11 cellular contexts compared by ENCODE assay signal in genomic region chr1:92949937-92950817, GRCh38. TPM values are rescaled to one million over a fixed set of nuclear protein-coding genes. Genes with fewer than 3 reads are reported as not detected.
DNase-seq lines count a peak whose midpoint lies in the region; ATAC-seq, FAIRE-seq and TF ChIP-seq lines count a peak whose summit lies in the region.
"Had no signal": no experiment of that assay in that cellular context is flagged by ENCODE, and none has a peak within 500 bp of the region (broad histone marks: within the 10 kb centered on the region; RNA-seq: fewer than 3 reads in every experiment).

No MANE protein-coding gene starts in this region.

- ATAC-seq in HG02884 (IDR thresholded peaks at IDR 0.05; ENCODE audit: unreplicated experiment): no peak

- H3K27ac ChIP-seq in mammary epithelial cell (ENCODE audit: insufficient read depth, low read depth, low read length): peak overlapping the region; percentile 62
- H3K27ac ChIP-seq in neural progenitor cell: no peak overlapping the region
- no peak overlapping the region for H3K27ac ChIP-seq in CD4-positive, alpha-beta memory T cell (ENCODE audit: low read depth, low read length)
- H3K27ac ChIP-seq: neutrophil had no signal

- H3K27me3 ChIP-seq in mammary epithelial cell (ENCODE audit: insufficient read depth, low read length): no peaks in the 10 kb centered on the region
- no peaks in the 10 kb centered on the region for H3K27me3 ChIP-seq in neural progenitor cell
- no peaks in the 10 kb centered on the region for H3K27me3 ChIP-seq in CD4-positive, alpha-beta memory T cell (ENCODE audit: insufficient read depth, low read length)
- H3K27me3 ChIP-seq: neutrophil had no signal

- H3K4me1 Mint-ChIP-seq in neural progenitor cell: no peaks in the 10 kb centered on the region
- H3K4me1 Mint-ChIP-seq in CD14-positive monocyte: peaks cover 28% of the 10 kb centered on the region
- H3K4me1 Mint-ChIP-seq in CD4-positive, alpha-beta memory T cell: peaks cover 24 to 44% (median 31%) of the 10 kb centered on the region in 4 donors

- in situ Hi-C loops in mammary epithelial cell (cut with MboI; ENCODE audit: low sequenced_read_pairs in 2 of 2) (no loop called here), G401 (cut with HindIII; ENCODE audit: low sequenced_read_pairs) (no loop called here)

- H3K4me2 ChIP-seq in mammary epithelial cell (ENCODE audit: insufficient read depth, low read depth, low read length) (peak overlapping the region; percentile 33), neural progenitor cell (peak overlapping the region; percentile 1)

- DNase-seq in GM12891 (ENCODE audit: insufficient read length, low spot score) (no peak), HT1080 (ENCODE audit: low read depth) (peak; percentile 69), mammary epithelial cell (peak; percentile 73), neural progenitor cell (ENCODE audit: low spot score) (peak; percentile 31), G401 (ENCODE audit: low spot score) (no peak), CD14-positive monocyte (ENCODE audit: low spot score) (no peak)
- no peak for DNase-seq in CD4-positive, alpha-beta memory T cell
- DNase-seq: cortex of kidney, T-helper 9 cell had no signal

- FAIRE-seq in GM12891 (lab: Jason Lieb, UNC): peak; percentile 82

- no peak overlapping the region for H3K4me3 ChIP-seq in mammary epithelial cell (replicated peaks in 1 of 3; ENCODE audit: insufficient read depth in 1 of 3, low read depth in 2 of 3, low read length in 3 of 3)
- H3K4me3 ChIP-seq in neural progenitor cell: no peak overlapping the region
- H3K4me3 ChIP-seq in CD4-positive, alpha-beta memory T cell (ENCODE audit: low read length in 2 of 2): no peak overlapping the region

- H3K36me3 Mint-ChIP-seq in neural progenitor cell (no peaks in the 10 kb centered on the region), CD14-positive monocyte (no peaks in the 10 kb centered on the region)
- peaks cover 2 to 7% of the 10 kb centered on the region in 2 donors for H3K36me3 Mint-ChIP-seq in CD4-positive, alpha-beta memory T cell

- WGBS in mammary epithelial cell (ENCODE audit: low coverage, missing lambda C conversion rate): 56% methylated on average over 7 of the region's 7 CpGs

- no TSS peak for BruUV-seq in mammary epithelial cell (replicated peaks; lab: Mats Ljungman, UMichigan)

- TF ChIP-seq CTCF in mammary epithelial cell (conservative IDR thresholded peaks at IDR 0.05 in 1 of 2, IDR thresholded peaks at IDR 0.05 in 1 of 2; ENCODE audit: extremely low read depth in 1 of 2, insufficient read depth in 1 of 2, low read depth in 1 of 2, low read length in 2 of 2): no peak
- no peak for TF ChIP-seq CTCF in neural progenitor cell (IDR thresholded peaks at IDR 0.05)
- no peak for TF ChIP-seq CTCF in CD14-positive monocyte (IDR thresholded peaks at IDR 0.05)

- CTCF ChIA-PET in mammary epithelial cell (lab: Charles Lee; ENCODE audit: low non-redundant PET): interaction anchor here (0.7 kb wide), 1 partner anchor 42 kb away, joined by 7 read pairs; no protein-coding TSS in a partner anchor
- CTCF ChIA-PET in CD4-positive, alpha-beta memory T cell (lab: Charles Lee; ENCODE audit: partially characterized antibody): interaction anchor here (0.7 to 3.5 kb wide), 17 partner anchors 11 to 91 kb away, joined by 3 to 52 read pairs (median 5); partner anchors contain the start of gene DIPK1A

- H3K79me2 ChIP-seq in mammary epithelial cell (ENCODE audit: insufficient read depth, low read length) (peaks cover 50% of the 10 kb centered on the region), neural progenitor cell (ENCODE audit: low read depth) (no peaks in the 10 kb centered on the region)

- H3K9me3 ChIP-seq in mammary epithelial cell (replicated peaks; ENCODE audit: insufficient read depth, low read length): no peaks in the 10 kb centered on the region
- H3K9me3 ChIP-seq in neural progenitor cell (ENCODE audit: low read depth): no peaks in the 10 kb centered on the region
- no peaks in the 10 kb centered on the region for H3K9me3 ChIP-seq in CD4-positive, alpha-beta memory T cell (ENCODE audit: control insufficient read depth in 1 of 2, low read length in 2 of 2)
- H3K9me3 ChIP-seq: neutrophil had no signal

- dilution Hi-C loops in mammary epithelial cell (cut with HindIII; ENCODE audit: low sequenced_read_pairs): no loop called here

- H3F3A ChIP-seq in neural progenitor cell (ENCODE audit: low read depth): no peaks in the 10 kb centered on the region

- no peak for TF ChIP-seq POLR2A in GM12891 (IDR thresholded peaks at IDR 0.05; ENCODE audit: low read depth, low read length)

- H3K9ac ChIP-seq in mammary epithelial cell (ENCODE audit: insufficient read depth, low read length) (no peak overlapping the region), neural progenitor cell (no peak overlapping the region)

- H3K9me3 Mint-ChIP-seq in neural progenitor cell (no peaks in the 10 kb centered on the region), CD14-positive monocyte (no peaks in the 10 kb centered on the region)
- no peaks in the 10 kb centered on the region for H3K9me3 Mint-ChIP-seq in CD4-positive, alpha-beta memory T cell

- no peaks in the 10 kb centered on the region for H3K36me3 ChIP-seq in mammary epithelial cell (ENCODE audit: insufficient read depth, low read length)
- H3K36me3 ChIP-seq in neural progenitor cell: no peaks in the 10 kb centered on the region
- peaks cover 5% of the 10 kb centered on the region for H3K36me3 ChIP-seq in CD4-positive, alpha-beta memory T cell (ENCODE audit: insufficient read depth, low read length)
- H3K36me3 ChIP-seq: neutrophil had no signal

- H3K4me1 ChIP-seq in mammary epithelial cell (ENCODE audit: insufficient read depth, low read length): peaks cover 36% of the 10 kb centered on the region
- peaks cover 17% of the 10 kb centered on the region for H3K4me1 ChIP-seq in neural progenitor cell
- peaks cover 57% of the 10 kb centered on the region for H3K4me1 ChIP-seq in CD4-positive, alpha-beta memory T cell (ENCODE audit: insufficient read depth, low read length)

- no peak overlapping the region for H3K27ac Mint-ChIP-seq in neural progenitor cell
- no peak overlapping the region for H3K27ac Mint-ChIP-seq in CD14-positive monocyte
- no peak overlapping the region for H3K27ac Mint-ChIP-seq in CD4-positive, alpha-beta memory T cell

- H3K27me3 Mint-ChIP-seq in neural progenitor cell (ENCODE audit: insufficient read depth, low read depth): no peaks in the 10 kb centered on the region
- H3K27me3 Mint-ChIP-seq in CD14-positive monocyte (ENCODE audit: low read depth in 3 of 3): peaks cover 0 to under 1% (median 0%) of the 10 kb centered on the region in 3 donors
- no peaks in the 10 kb centered on the region for H3K27me3 Mint-ChIP-seq in CD4-positive, alpha-beta memory T cell

- POLR2A ChIA-PET in CD4-positive, alpha-beta memory T cell (lab: Charles Lee; ENCODE audit: partially characterized antibody): interaction anchor here (0.6 to 4.6 kb wide), 7 partner anchors 11 to 129 kb away, joined by 3 to 48 read pairs (median 4); partner anchors contain the start of genes DIPK1A and MTF2

- H4K20me1 ChIP-seq in mammary epithelial cell (ENCODE audit: insufficient read depth, low read length): no peaks in the 10 kb centered on the region
- no peaks in the 10 kb centered on the region for H4K20me1 ChIP-seq in neural progenitor cell (ENCODE audit: low read depth)

- intact Hi-C loops in mammary epithelial cell (cut with micrococcal nuclease): loop anchor here (2.0 kb wide), 1 partner anchor 41 kb away; no protein-coding TSS in a partner anchor
- intact Hi-C loops in CD14-positive monocyte (cut with micrococcal nuclease): no loop called here
- intact Hi-C loops in CD4-positive, alpha-beta memory T cell (cut with micrococcal nuclease): loop anchor here (2.0 kb wide), 2 partner anchors 67 to 91 kb away; no protein-coding TSS in a partner anchor

- H3K4me3 Mint-ChIP-seq in neural progenitor cell (no peak overlapping the region), CD14-positive monocyte (no peak overlapping the region)
- no peak overlapping the region for H3K4me3 Mint-ChIP-seq in CD4-positive, alpha-beta memory T cell

- H2AFZ ChIP-seq in mammary epithelial cell (ENCODE audit: low read depth, low read length): peak overlapping the region; percentile 53
- peak overlapping the region; percentile 27 for H2AFZ ChIP-seq in neural progenitor cell (replicated peaks)

TF ChIP-seq in GM12891, 5 proteins besides CTCF, POLR2A, EP300 and RAD21:
- TF ChIP-seq TAF1 (IDR thresholded peaks at IDR 0.05; ENCODE audit: low read depth, low read length): no peak
- peak; percentile 85 for TF ChIP-seq SPI1 (IDR thresholded peaks at IDR 0.05; ENCODE audit: low read depth, low read length)
- no peak for TF ChIP-seq POLR2AphosphoS5 (IDR thresholded peaks at IDR 0.05; ENCODE audit: low read depth, low read length)
- TF ChIP-seq PAX5 (IDR thresholded peaks at IDR 0.05; ENCODE audit: insufficient read depth, low read length, severe bottlenecking): no peak

RNA-seq across cellular contexts. Expression of gene DIPK1A, which starts 11.1 kb away (rescaled TPM):
- 1.7 TPM for polyA plus RNA-seq in GM12891 (2012; ENCODE audit: low read depth, missing spikeins)
- total RNA-seq in HT1080 (2014; rRNA removed; shearing (Covaris generic)): 2.3 and 2.9 TPM in 2 replicates
- polyA plus RNA-seq in HT1080 (2015; cell fraction: cytosol; rRNA removed): 4.2 and 5.3 TPM in 2 replicates
- polyA plus RNA-seq in HT1080 (2015; cell fraction: nucleus; rRNA removed): 3.4 and 3.5 TPM in 2 replicates
- total RNA-seq in mammary epithelial cell (10 to 100 TPM; 11.2 to 16.2 TPM), neural progenitor cell (ENCODE audit: low replicate concordance) (3.6 and 3.8 TPM in 2 replicates)
- polyA plus RNA-seq in mammary epithelial cell (15.5 TPM), CD14-positive monocyte (1 to 10 TPM in 1 of 2 donors, under 1 TPM in 1; 0.83 to 1.4 TPM)
- polyA minus RNA-seq in mammary epithelial cell: 7.4 TPM
- total RNA-seq in G401 (2014; rRNA removed; shearing (Covaris generic)): 3.2 and 4.2 TPM in 2 replicates
- total RNA-seq in CD4-positive, alpha-beta memory T cell: 10 to 100 TPM; 14.5 to 15.8 TPM
- 10 to 100 TPM; 24.0 to 29.1 TPM for polyA plus RNA-seq in CD4-positive, alpha-beta memory T cell

Comparison
In these comparisons a context has a peak if more than half of its experiments do, and no peak if none do; other contexts are left out.
1. DNase-seq: peak in HT1080 (single experiment), mammary epithelial cell (single experiment) and neural progenitor cell (single experiment); none in GM12891 (single experiment), G401 (single experiment), CD14-positive monocyte (single experiment) and CD4-positive, alpha-beta memory T cell (0 of 5).
2. intact Hi-C loops: an anchor here in mammary epithelial cell (2.0 kb wide) and CD4-positive, alpha-beta memory T cell (2.0 kb wide); none called in CD14-positive monocyte.